ENCODE assay signal across 17 cellular contexts in the genomic region with DNA sequence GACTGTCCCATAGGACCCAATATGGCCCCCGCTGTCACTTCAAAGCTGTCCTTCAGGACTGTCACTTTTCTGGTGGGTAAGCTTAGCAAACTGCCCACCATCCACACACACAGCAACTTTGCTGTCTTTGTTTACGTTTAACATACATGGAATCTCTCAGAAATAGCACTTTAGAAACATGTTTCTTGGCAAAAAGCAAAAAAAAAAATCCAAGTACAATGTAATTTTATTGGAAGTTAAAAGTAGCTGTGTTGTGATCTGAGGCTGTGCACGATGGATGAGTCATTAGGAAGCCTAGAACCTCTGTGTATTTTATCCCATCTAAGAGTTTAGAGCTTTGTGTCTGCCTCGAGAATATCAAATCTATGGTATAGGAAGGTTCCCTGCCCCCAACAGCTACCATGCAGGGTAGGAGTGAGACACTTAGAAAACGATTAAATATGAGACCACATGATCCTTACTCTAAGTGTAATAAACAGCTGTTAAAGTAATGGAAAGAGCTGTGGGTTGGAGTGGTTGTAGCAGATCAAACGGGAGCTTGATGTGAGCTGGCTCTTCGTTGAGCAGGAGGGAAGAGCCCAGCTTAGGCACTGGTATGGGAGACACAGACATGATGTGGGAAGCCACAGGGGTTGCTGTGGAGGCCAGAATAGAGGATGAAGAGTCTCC.
DNase-seq lines count a peak whose midpoint lies in the region; ATAC-seq, FAIRE-seq and TF ChIP-seq lines count a peak whose summit lies in the region.
"Had no signal": no experiment of that assay in that cellular context is flagged by ENCODE, and none has a peak within 500 bp of the region (broad histone marks: within the 10 kb centered on the region; RNA-seq: fewer than 3 reads in every experiment).

No MANE protein-coding gene starts in this region.

- POLR2A ChIA-PET in naive thymus-derived CD4-positive, alpha-beta T cell (lab: Charles Lee): no interaction called here
- POLR2A ChIA-PET in WTC11 (lab: Charles Lee): no interaction called here

- peaks cover 45% of the 10 kb centered on the region for H3K4me1 ChIP-seq in KMS-11 (ENCODE audit: low read depth, poor library complexity, severe bottlenecking)
- peaks cover 17% of the 10 kb centered on the region for H3K4me1 ChIP-seq in astrocyte (ENCODE audit: insufficient read depth, low read length)
- no peaks in the 10 kb centered on the region for H3K4me1 ChIP-seq in naive thymus-derived CD4-positive, alpha-beta T cell (ENCODE audit: control insufficient read depth in 2 of 2, insufficient read depth in 2 of 2, low read length in 2 of 2)
- H3K4me1 ChIP-seq: breast epithelium had no signal

- H3K9me3 Mint-ChIP-seq in astrocyte (ENCODE audit: unreplicated experiment) (no peaks in the 10 kb centered on the region), naive B cell (no peaks in the 10 kb centered on the region), WTC11 (no peaks in the 10 kb centered on the region)
- H3K9me3 Mint-ChIP-seq in naive thymus-derived CD4-positive, alpha-beta T cell: no peaks in the 10 kb centered on the region

- H3K27me3 ChIP-seq in KMS-11 (ENCODE audit: insufficient read depth, low read depth) (no peaks in the 10 kb centered on the region), astrocyte (ENCODE audit: insufficient read depth, low read length) (no peaks in the 10 kb centered on the region)
- H3K27me3 ChIP-seq in naive thymus-derived CD4-positive, alpha-beta T cell (ENCODE audit: control insufficient read depth in 2 of 2, insufficient read depth in 2 of 2, low read length in 2 of 2): no peaks in the 10 kb centered on the region
- H3K27me3 ChIP-seq: breast epithelium, heart right ventricle had no signal

- CTCF ChIA-PET in naive thymus-derived CD4-positive, alpha-beta T cell (lab: Charles Lee): no interaction called here
- CTCF ChIA-PET in WTC11 (lab: Charles Lee): interaction anchor here (1.0 to 1.7 kb wide), 4 partner anchors 22 to 98 kb away, joined by 3 to 9 read pairs (median 4); no protein-coding TSS in a partner anchor

- ATAC-seq in naive B cell (ENCODE audit: low read depth in 2 of 2) (no peak), WTC11 (no peak), GM19351 (IDR thresholded peaks at IDR 0.05; ENCODE audit: unreplicated experiment) (no peak)
- no peak for ATAC-seq in naive thymus-derived CD4-positive, alpha-beta T cell

- H3K36me3 ChIP-seq in KMS-11 (ENCODE audit: insufficient read depth): no peaks in the 10 kb centered on the region
- H3K36me3 ChIP-seq in astrocyte (ENCODE audit: insufficient read depth, low read length): no peaks in the 10 kb centered on the region
- no peaks in the 10 kb centered on the region for H3K36me3 ChIP-seq in naive thymus-derived CD4-positive, alpha-beta T cell (ENCODE audit: control insufficient read depth in 2 of 3, insufficient read depth in 3 of 3, low read length in 3 of 3)
- H3K36me3 ChIP-seq: breast epithelium, heart right ventricle had no signal

- no peak for TF ChIP-seq CTCF in KMS-11 (conservative IDR thresholded peaks at IDR 0.05; ENCODE audit: low read depth, low read length)
- no peak for TF ChIP-seq CTCF in astrocyte (IDR thresholded peaks at IDR 0.05; ENCODE audit: insufficient read depth, low read depth, low read length)
- no peak for TF ChIP-seq CTCF in WTC11 (IDR thresholded peaks at IDR 0.05)

- H3K4me3 ChIP-seq in KMS-11 (IDR thresholded peaks at IDR 0.05; ENCODE audit: insufficient read depth, low read depth, low read length): no peak overlapping the region
- no peak overlapping the region for H3K4me3 ChIP-seq in astrocyte (ENCODE audit: insufficient read depth, low read depth, low read length)
- H3K4me3 ChIP-seq in naive thymus-derived CD4-positive, alpha-beta T cell (ENCODE audit: low read length): no peak overlapping the region
- H3K4me3 ChIP-seq: breast epithelium, heart right ventricle had no signal

- H3K4me2 ChIP-seq in KMS-11 (peak overlapping the region; percentile 52; the same call in 1 of the 2 replicates), astrocyte (ENCODE audit: low read length) (peak overlapping the region; percentile 44)

- DNase-seq in COLO668 (lab: John Stamatoyannopoulos, UW; ENCODE audit: unreplicated experiment) (peak; percentile 7), astrocyte (ENCODE audit: low read depth) (peak; percentile 36), naive B cell (no peak), WTC11 (ENCODE audit: low spot score) (no peak), AML-193 (lab: John Stamatoyannopoulos, UW) (no peak)
- DNase-seq in naive thymus-derived CD4-positive, alpha-beta T cell: no peak
- DNase-seq: activated CD4-positive, alpha-beta T cell treated with anti-CD3 and anti-CD28 coated beads for 4 hours; activated naive CD4-positive, alpha-beta T cell treated with anti-CD3 and anti-CD28 coated beads, Interleukin-2, amount 50 U/mL, for 16 hours; activated T-cell treated with anti-CD3 and anti-CD28 coated beads for 4 hours; DMS 273 treated with DMSO at 0.1 percent for 48 hours; heart right ventricle; MM.1S; NCI-H2081 treated with DMSO at 0.1 percent for 48 hours; T1000 had no signal

- no peak overlapping the region for H3K9ac ChIP-seq in KMS-11
- no peak overlapping the region for H3K9ac ChIP-seq in astrocyte (ENCODE audit: low read length)

- no peak overlapping the region for H3K4me3 Mint-ChIP-seq in astrocyte (ENCODE audit: unreplicated experiment)
- H3K4me3 Mint-ChIP-seq in naive B cell: peak overlapping the region in 3 of 8 donors; percentile 13 to 63 (median 30)
- no peak overlapping the region for H3K4me3 Mint-ChIP-seq in naive thymus-derived CD4-positive, alpha-beta T cell
- H3K4me3 Mint-ChIP-seq in WTC11: no peak overlapping the region

- H3K4me1 Mint-ChIP-seq in astrocyte (ENCODE audit: low read depth, unreplicated experiment) (peaks cover 30% of the 10 kb centered on the region), naive B cell (peaks cover 48 to 71% (median 57%) of the 10 kb centered on the region in 3 donors), WTC11 (peaks cover 22% of the 10 kb centered on the region)
- peaks cover 2 to 12% (median 5%) of the 10 kb centered on the region in 7 donors for H3K4me1 Mint-ChIP-seq in naive thymus-derived CD4-positive, alpha-beta T cell

- H3K27me3 Mint-ChIP-seq in astrocyte (ENCODE audit: low read depth, unreplicated experiment): no peaks in the 10 kb centered on the region
- no peaks in the 10 kb centered on the region for H3K27me3 Mint-ChIP-seq in naive B cell
- peaks cover 6 to 22% (median 10%) of the 10 kb centered on the region in 5 donors for H3K27me3 Mint-ChIP-seq in naive thymus-derived CD4-positive, alpha-beta T cell
- H3K27me3 Mint-ChIP-seq in WTC11 (ENCODE audit: low read depth): no peaks in the 10 kb centered on the region

- H3K27ac Mint-ChIP-seq in astrocyte (ENCODE audit: unreplicated experiment): peak overlapping the region; percentile 22
- H3K27ac Mint-ChIP-seq in naive B cell: peak overlapping the region in 5 of 6 donors; percentile 31 to 93 (median 79)
- H3K27ac Mint-ChIP-seq in naive thymus-derived CD4-positive, alpha-beta T cell: no peak overlapping the region
- H3K27ac Mint-ChIP-seq in WTC11: no peak overlapping the region

- H4K20me1 ChIP-seq in KMS-11 (ENCODE audit: insufficient read depth): no peaks in the 10 kb centered on the region
- H4K20me1 ChIP-seq in astrocyte (ENCODE audit: insufficient read depth, low read length): no peaks in the 10 kb centered on the region

- no peaks in the 10 kb centered on the region for H3K36me3 Mint-ChIP-seq in astrocyte (ENCODE audit: low read depth, unreplicated experiment)
- peaks cover 4 to 7% of the 10 kb centered on the region in 2 donors for H3K36me3 Mint-ChIP-seq in naive B cell
- H3K36me3 Mint-ChIP-seq in naive thymus-derived CD4-positive, alpha-beta T cell: no peaks in the 10 kb centered on the region
- no peaks in the 10 kb centered on the region for H3K36me3 Mint-ChIP-seq in WTC11

- H3K9me3 ChIP-seq in astrocyte (ENCODE audit: insufficient read depth, low read depth, low read length): no peaks in the 10 kb centered on the region
- H3K9me3 ChIP-seq in naive thymus-derived CD4-positive, alpha-beta T cell (ENCODE audit: control insufficient read depth in 2 of 3, low read length in 3 of 3): no peaks in the 10 kb centered on the region
- H3K9me3 ChIP-seq: breast epithelium, heart right ventricle had no signal

- H2AFZ ChIP-seq in KMS-11 (ENCODE audit: low read depth) (no peak overlapping the region), astrocyte (ENCODE audit: low read depth, low read length) (no peak overlapping the region)

- intact Hi-C loops in naive thymus-derived CD4-positive, alpha-beta T cell (cut with micrococcal nuclease): no loop called here

- H3K27ac ChIP-seq in KMS-11 (no peak overlapping the region), astrocyte (ENCODE audit: low read depth, low read length) (peak overlapping the region; percentile 72)
- no peak overlapping the region for H3K27ac ChIP-seq in naive thymus-derived CD4-positive, alpha-beta T cell (ENCODE audit: low read depth, low read length)
- H3K27ac ChIP-seq: heart right ventricle had no signal

- H3K79me2 ChIP-seq in KMS-11 (ENCODE audit: insufficient read depth, low read depth) (no peaks in the 10 kb centered on the region), astrocyte (ENCODE audit: insufficient read depth, low read length) (peaks cover 4% of the 10 kb centered on the region)

- no peak for FAIRE-seq in astrocyte (lab: Jason Lieb, UNC)

TF ChIP-seq in WTC11, 78 proteins besides CTCF, POLR2A, EP300 and RAD21:
- TF ChIP-seq RELA (CRISPR knock-in tag; IDR thresholded peaks at IDR 0.05; ENCODE audit: borderline replicate concordance) (no peak), SMAD3 (CRISPR knock-in tag; IDR thresholded peaks at IDR 0.05; ENCODE audit: borderline replicate concordance) (no peak)
- TF ChIP-seq, protein P1, sequence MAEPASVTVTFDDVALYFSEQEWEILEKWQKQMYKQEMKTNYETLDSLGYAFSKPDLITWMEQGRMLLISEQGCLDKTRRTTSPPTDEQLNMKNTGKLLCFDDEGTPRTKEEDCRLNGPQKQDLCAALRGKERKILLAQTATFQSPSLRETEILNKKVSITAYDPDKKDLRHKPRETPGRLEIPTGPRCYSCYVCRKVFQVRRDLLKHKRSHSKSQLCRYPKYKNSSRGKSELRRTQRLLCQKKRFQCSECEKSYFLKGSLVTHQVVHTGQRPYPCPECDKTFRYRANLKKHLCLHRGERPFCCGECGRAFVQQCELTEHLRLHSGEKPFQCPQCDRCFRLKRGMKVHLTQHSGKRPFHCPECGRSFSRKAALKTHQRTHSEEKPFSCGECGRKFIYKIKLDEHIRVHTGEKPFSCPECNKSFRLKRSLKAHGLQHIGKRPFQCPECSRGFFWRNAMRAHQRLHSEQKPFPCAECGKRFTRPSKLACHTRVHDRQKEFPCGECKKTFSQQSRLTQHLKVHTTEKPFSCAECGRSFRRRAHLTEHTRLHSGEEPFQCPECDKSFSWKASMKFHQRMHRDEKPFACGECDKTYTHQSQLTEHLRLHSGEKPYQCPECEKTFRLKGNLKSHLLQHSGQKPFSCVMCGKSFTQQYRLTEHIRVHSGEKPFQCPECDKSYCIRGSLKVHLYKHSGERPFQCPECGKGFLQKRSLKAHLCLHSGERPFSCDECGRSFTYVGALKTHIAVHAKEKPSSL (CRISPR knock-in tag; conservative IDR thresholded peaks at IDR 0.05): no peak

Comparison
In these comparisons a context has a peak if more than half of its experiments do, and no peak if none do; other contexts are left out.
1. DNase-seq: peak in COLO668 (single experiment) and astrocyte (single experiment); none in naive B cell (single experiment), naive thymus-derived CD4-positive, alpha-beta T cell (0 of 9), WTC11 (single experiment) and AML-193 (0 of 2).
2. H3K27ac Mint-ChIP-seq: peak in astrocyte (single experiment) and naive B cell (5 of 6); none in naive thymus-derived CD4-positive, alpha-beta T cell (0 of 9) and WTC11 (single experiment).